Comparison of ENCODE assay signal across 23 cellular contexts in genomic region chr19:35991731-35992450, GRCh38. TPM values are rescaled to one million over a fixed set of nuclear protein-coding genes. Genes with fewer than 3 reads are reported as not detected.
A peak's percentile ranks its signal among the peaks of the same experiment; 100 is the strongest.
DNase-seq lines count a peak whose midpoint lies in the region; ATAC-seq and TF ChIP-seq lines count a peak whose summit lies in the region.
"Had no signal": no experiment of that assay in that cellular context is flagged by ENCODE, and none has a peak within 500 bp of the region (broad histone marks: within the 10 kb centered on the region; RNA-seq: fewer than 3 reads in every experiment).

No MANE protein-coding gene starts in this region.

- no peak for TF ChIP-seq RAD21 in IMR-90 (IDR thresholded peaks at IDR 0.05; ENCODE audit: low read length)

- no peak overlapping the region for H4K5ac ChIP-seq in IMR-90 (ENCODE audit: low read depth, low read length)

- BruUV-seq in IMR-90 (replicated peaks; lab: Mats Ljungman, UMichigan): no TSS peak

- H3K9me3 Mint-ChIP-seq in CD4-positive, alpha-beta T cell: no peaks in the 10 kb centered on the region
- no peaks in the 10 kb centered on the region for H3K9me3 Mint-ChIP-seq in neural crest cell
- H3K9me3 Mint-ChIP-seq: activated CD4-positive, alpha-beta memory T cell treated with anti-CD3 and anti-CD28 coated beads, Interleukin-2, amount 10 ng/mL, durations not matched to agents 7 days and 5 days; memory B cell had no signal

- no peaks in the 10 kb centered on the region for H3K4me1 ChIP-seq in IMR-90 (ENCODE audit: control insufficient read depth, insufficient read depth, low read length)
- H3K4me1 ChIP-seq: neural progenitor cell had no signal

- no peak overlapping the region for H3K56ac ChIP-seq in IMR-90 (ENCODE audit: extremely low read depth, insufficient read depth, low read length)

- H2AK9ac ChIP-seq in IMR-90 (replicated peaks; ENCODE audit: low read depth, low read length, poor library complexity): no peak overlapping the region

- no peak overlapping the region for H2BK15ac ChIP-seq in IMR-90 (ENCODE audit: low read depth, low read length)

- H2AK5ac ChIP-seq in IMR-90 (ENCODE audit: low read depth, low read length): no peak overlapping the region

- no peak overlapping the region for H3K27ac Mint-ChIP-seq in CD4-positive, alpha-beta T cell
- no peak overlapping the region for H3K27ac Mint-ChIP-seq in neural crest cell (ENCODE audit: unreplicated experiment)
- H3K27ac Mint-ChIP-seq: activated CD4-positive, alpha-beta memory T cell treated with anti-CD3 and anti-CD28 coated beads, Interleukin-2, amount 10 ng/mL, durations not matched to agents 7 days and 5 days; activated naive CD8-positive, alpha-beta T cell; memory B cell had no signal

- intact Hi-C loops in CD4-positive, alpha-beta T cell (cut with DNase I, micrococcal nuclease): no loop called here
- intact Hi-C loops in IMR-90 (cut with micrococcal nuclease): no loop called here

- no peak overlapping the region for H3K4me3 ChIP-seq in IMR-90 (ENCODE audit: insufficient read depth, low read depth, low read length)
- H3K4me3 ChIP-seq: breast epithelium, esophagus muscularis mucosa, heart right ventricle, neural progenitor cell, right atrium auricular region, vagina had no signal

- H3K27me3 Mint-ChIP-seq in CD4-positive, alpha-beta T cell: peaks cover 11% of the 10 kb centered on the region
- peaks cover 38% of the 10 kb centered on the region for H3K27me3 Mint-ChIP-seq in neural crest cell (ENCODE audit: low read depth)
- H3K27me3 Mint-ChIP-seq: memory B cell had no signal

- TF ChIP-seq POLR2A in IMR-90 (IDR thresholded peaks at IDR 0.05; ENCODE audit: low read depth, low read length): no peak

- peaks cover 13 to 20% of the 10 kb centered on the region in 2 experiments; a peak in 3 of 4 replicates for H3K79me1 ChIP-seq in IMR-90 (ENCODE audit: low read depth in 1 of 2, low read length in 2 of 2)

- H4K20me1 ChIP-seq in IMR-90 (ENCODE audit: insufficient read depth, low read length): 0 out of 2 replicates have a peak, but pooled peaks cover 4% of the 10 kb centered on the region

- no peak overlapping the region for H2BK20ac ChIP-seq in IMR-90 (ENCODE audit: low read depth, low read length)

- no peak overlapping the region for H3K4me2 ChIP-seq in IMR-90 (ENCODE audit: low read depth, low read length)
- H3K4me2 ChIP-seq: neural progenitor cell had no signal

- H3K4me1 Mint-ChIP-seq in CD4-positive, alpha-beta T cell (ENCODE audit: low read depth): peaks cover 21% of the 10 kb centered on the region
- peaks cover 18% of the 10 kb centered on the region for H3K4me1 Mint-ChIP-seq in neural crest cell

- POLR2A ChIA-PET in CD4-positive, alpha-beta T cell (lab: Charles Lee): interaction anchor here (1.0 kb wide), 1 partner anchor 22 kb away, joined by 3 read pairs; the partner anchor contains the start of gene ALKBH6
- POLR2A ChIA-PET in IMR-90 (lab: Charles Lee; ENCODE audit: unreplicated experiment): no interaction called here

- peaks cover 2% of the 10 kb centered on the region for H3K27me3 ChIP-seq in CD4-positive, alpha-beta T cell (ENCODE audit: control insufficient read depth, insufficient read depth, low read length)
- peaks cover 5% of the 10 kb centered on the region; the same call in 1 of the 2 replicates for H3K27me3 ChIP-seq in IMR-90 (ENCODE audit: control insufficient read depth, insufficient read depth, low read length)
- H3K27me3 ChIP-seq: right atrium auricular region, vagina had no signal

- H3K23ac ChIP-seq in IMR-90 (ENCODE audit: low read depth, low read length): no peak overlapping the region

- H4K91ac ChIP-seq in IMR-90 (ENCODE audit: insufficient read depth, low read depth, low read length): no peak overlapping the region

- H2BK120ac ChIP-seq in IMR-90 (ENCODE audit: low read depth, low read length): no peak overlapping the region

- no peaks in the 10 kb centered on the region for H3K36me3 ChIP-seq in IMR-90 (ENCODE audit: control insufficient read depth, insufficient read depth, low read length)
- H3K36me3 ChIP-seq: breast epithelium, esophagus muscularis mucosa, neural progenitor cell, right atrium auricular region, vagina had no signal

- CTCF ChIA-PET in CD4-positive, alpha-beta T cell (lab: Charles Lee): interaction anchor here (1.3 kb wide), 1 partner anchor 23 kb away, joined by 3 read pairs; the partner anchor contains the start of gene ALKBH6
- CTCF ChIA-PET in IMR-90 (lab: Yijun Ruan, JAX): no interaction called here

- no peak overlapping the region for H3K4ac ChIP-seq in IMR-90 (ENCODE audit: low read depth, low read length)

- no peak overlapping the region for H3K18ac ChIP-seq in IMR-90 (ENCODE audit: low read depth, low read length)

- no peak overlapping the region for H2BK5ac ChIP-seq in IMR-90 (ENCODE audit: low read depth, low read length, poor library complexity, severe bottlenecking)

- H3K9me1 ChIP-seq in IMR-90 (ENCODE audit: insufficient read depth, low read length): no peaks in the 10 kb centered on the region; the same call in 1 of the 2 replicates

- in situ Hi-C loops in IMR-90 (cut with MboI; ENCODE audit: low sequenced_read_pairs): no loop called here

- TF ChIP-seq CTCF in CD4-positive, alpha-beta T cell (IDR thresholded peaks at IDR 0.05): no peak
- TF ChIP-seq CTCF in IMR-90 (conservative IDR thresholded peaks at IDR 0.05; ENCODE audit: low read depth, low read length): no peak
- no peak for TF ChIP-seq CTCF in neural crest cell (conservative IDR thresholded peaks at IDR 0.05)

- WGBS in IMR-90 (ENCODE audit: extremely low coverage in 2 of 2, insufficient read length in 1 of 2), 2 experiments: 85% methylated on average over 5 of the region's 7 CpGs; no CpG with 5 or more reads in 1 of the 2 experiments

- H3K9me3 ChIP-seq in CD4-positive, alpha-beta T cell (ENCODE audit: control insufficient read depth, low read length): no peaks in the 10 kb centered on the region
- peaks cover 5% of the 10 kb centered on the region for H3K9me3 ChIP-seq in IMR-90 (ENCODE audit: control insufficient read depth, insufficient read depth, low read length)
- H3K9me3 ChIP-seq: breast epithelium, esophagus muscularis mucosa, heart right ventricle, right atrium auricular region, vagina had no signal

- no peak for DNase-seq in CD4-positive, alpha-beta T cell
- DNase-seq in IMR-90 (no peak), amniotic epithelial cell (ENCODE audit: low read depth) (peak; percentile 59), neural crest cell (ENCODE audit: low read depth, low spot score) (no peak), ecto neural progenitor cell (ENCODE audit: low spot score) (no peak), NCI-H1105 treated with DMSO at 0.1 percent for 48 hours (lab: John Stamatoyannopoulos, UW) (no peak), GDM1 (lab: John Stamatoyannopoulos, UW) (no peak)
- DNase-seq: activated CD4-positive, alpha-beta memory T cell treated with anti-CD3 and anti-CD28 coated beads, Interleukin-2, amount 10 ng/mL, durations not matched to agents 7 days and 5 days; activated T-cell treated with anti-CD3 and anti-CD28 coated beads, Interleukin-2, amount 50 U/mL, for 48 hours; COR-L47; heart right ventricle; NCI-H2081; NCI-H748 treated with DMSO at 0.1 percent for 48 hours had no signal

- H3K9ac ChIP-seq in IMR-90 (ENCODE audit: low read depth, low read length): no peak overlapping the region
- H3K9ac ChIP-seq: neural progenitor cell had no signal

- peak overlapping the region; percentile 58 for H3K4me3 Mint-ChIP-seq in CD4-positive, alpha-beta T cell
- H3K4me3 Mint-ChIP-seq in neural crest cell: peak overlapping the region; percentile 66
- H3K4me3 Mint-ChIP-seq: activated CD4-positive, alpha-beta memory T cell treated with anti-CD3 and anti-CD28 coated beads, Interleukin-2, amount 10 ng/mL, durations not matched to agents 7 days and 5 days; activated naive CD8-positive, alpha-beta T cell; memory B cell; neural progenitor cell had no signal

- dilution Hi-C loops in IMR-90 (cut with HindIII; ENCODE audit: low sequenced_read_pairs, unreplicated experiment): no loop called here

- H3K27ac ChIP-seq in CD4-positive, alpha-beta T cell (ENCODE audit: low read depth, low read length): no peak overlapping the region
- H3K27ac ChIP-seq in IMR-90 (ENCODE audit: insufficient read depth, low read length): no peak overlapping the region
- H3K27ac ChIP-seq: breast epithelium, esophagus muscularis mucosa, heart right ventricle, neural progenitor cell, right atrium auricular region, vagina, VCaP had no signal

- ATAC-seq in CD4-positive, alpha-beta T cell (ENCODE audit: poor library complexity): no peak
- ATAC-seq in IMR-90 (ENCODE audit: low read depth) (no peak), HG02798 (IDR thresholded peaks at IDR 0.05; ENCODE audit: poor library complexity, unreplicated experiment) (no peak)
- ATAC-seq: heart right ventricle, Panc1 had no signal

- no peak overlapping the region for H2AFZ ChIP-seq in IMR-90 (replicated peaks; ENCODE audit: low read length, poor library complexity)
- H2AFZ ChIP-seq: neural progenitor cell had no signal

- peaks cover 9% of the 10 kb centered on the region for H3K36me3 Mint-ChIP-seq in CD4-positive, alpha-beta T cell (ENCODE audit: low read depth)
- no peaks in the 10 kb centered on the region for H3K36me3 Mint-ChIP-seq in neural crest cell (ENCODE audit: low read depth)
- H3K36me3 Mint-ChIP-seq: memory B cell had no signal

- H4K8ac ChIP-seq in IMR-90 (ENCODE audit: low read depth in 2 of 2, low read length in 2 of 2): no peak overlapping the region

- H3K14ac ChIP-seq in IMR-90 (replicated peaks; ENCODE audit: low read depth, low read length): no peak overlapping the region

RNA-seq across cellular contexts. Expression of gene SDHAF1, which starts 3.1 kb away (rescaled TPM):
- 1 to 10 TPM; 4.3 to 5.4 TPM for total RNA-seq in CD4-positive, alpha-beta T cell
- total RNA-seq in IMR-90 (2012; rRNA removed) (4.8 and 5.0 TPM in 2 replicates), neural crest cell (16.8 and 17.5 TPM in 2 replicates)
- polyA plus RNA-seq in IMR-90 (2012; rRNA removed): 9.9 and 13.2 TPM in 2 replicates
- polyA plus RNA-seq in IMR-90 (2012; cell fraction: cytosol; rRNA removed): 23.8 and 28.6 TPM in 2 replicates
- polyA plus RNA-seq in IMR-90 (2012; cell fraction: nucleus; rRNA removed; ENCODE audit: low replicate concordance): 7.2 and 13.6 TPM in 2 replicates

RNA-seq across cellular contexts. Expression of gene SYNE4, which starts 16.7 kb away (rescaled TPM):
- 1 to 10 TPM; 1.6 TPM for total RNA-seq in CD4-positive, alpha-beta T cell
- total RNA-seq in IMR-90 (2012; rRNA removed): not detected in 2 replicates
- polyA plus RNA-seq in IMR-90 (2012; rRNA removed): 0.27 and 0.34 TPM in 2 replicates
- polyA plus RNA-seq in IMR-90 (2012; cell fraction: cytosol; rRNA removed): 0.09 and 0.19 TPM in 2 replicates
- 3.7 and 5.4 TPM in 2 replicates for polyA plus RNA-seq in IMR-90 (2012; cell fraction: nucleus; rRNA removed; ENCODE audit: low replicate concordance)
- 0.30 and 0.54 TPM in 2 replicates for total RNA-seq in neural crest cell
- total RNA-seq: right atrium auricular region had no signal

RNA-seq across cellular contexts. Expression of gene ALKBH6, which starts 22.1 kb away (rescaled TPM):
- 10 to 100 TPM; 38.1 to 41.8 TPM for total RNA-seq in CD4-positive, alpha-beta T cell
- total RNA-seq in IMR-90 (2012; rRNA removed) (10.3 and 12.9 TPM in 2 replicates), neural crest cell (21.7 and 23.7 TPM in 2 replicates)
- polyA plus RNA-seq in IMR-90 (2012; rRNA removed): 38.7 and 42.7 TPM in 2 replicates
- 21.2 and 48.6 TPM in 2 replicates for polyA plus RNA-seq in IMR-90 (2012; cell fraction: cytosol; rRNA removed)
- polyA plus RNA-seq in IMR-90 (2012; cell fraction: nucleus; rRNA removed; ENCODE audit: low replicate concordance): 120 and 144 TPM in 2 replicates

RNA-seq across cellular contexts. Expression of gene CLIP3, which starts 40.8 kb away (rescaled TPM):
- under 1 TPM; 0.47 to 0.85 TPM for total RNA-seq in CD4-positive, alpha-beta T cell
- 5.0 and 5.4 TPM in 2 replicates for total RNA-seq in IMR-90 (2012; rRNA removed)
- polyA plus RNA-seq in IMR-90 (2012; rRNA removed): 24.4 and 28.7 TPM in 2 replicates
- 19.6 and 32.6 TPM in 2 replicates for polyA plus RNA-seq in IMR-90 (2012; cell fraction: cytosol; rRNA removed)
- 15.2 and 35.7 TPM in 2 replicates for polyA plus RNA-seq in IMR-90 (2012; cell fraction: nucleus; rRNA removed; ENCODE audit: low replicate concordance)
- 33.1 and 37.6 TPM in 2 replicates for total RNA-seq in neural crest cell

RNA-seq across cellular contexts. Expression of gene LRFN3, which starts 55.7 kb away (rescaled TPM):
- 1 to 10 TPM; 4.2 to 4.5 TPM for total RNA-seq in CD4-positive, alpha-beta T cell
- total RNA-seq in IMR-90 (2012; rRNA removed) (0.36 and 0.56 TPM in 2 replicates), neural crest cell (33.9 and 36.0 TPM in 2 replicates)
- polyA plus RNA-seq in IMR-90 (2012; rRNA removed): 4.8 TPM in 2 replicates
- 6.2 and 9.8 TPM in 2 replicates for polyA plus RNA-seq in IMR-90 (2012; cell fraction: cytosol; rRNA removed)
- 2.0 and 6.4 TPM in 2 replicates for polyA plus RNA-seq in IMR-90 (2012; cell fraction: nucleus; rRNA removed; ENCODE audit: low replicate concordance)
